ENCODE assay signal across 8 cellular contexts in the genomic region with DNA sequence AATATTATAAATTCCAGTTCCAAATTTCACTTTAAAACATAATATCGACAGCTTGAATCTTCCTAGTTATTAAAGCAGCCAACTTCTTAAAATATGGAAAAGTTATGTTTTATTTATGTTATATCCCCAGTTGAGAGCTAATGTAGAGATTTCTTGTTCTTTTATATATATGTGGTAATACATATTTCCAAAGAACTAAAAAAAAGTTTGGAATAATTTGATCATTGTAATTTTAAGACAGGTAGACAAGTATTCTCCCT. TPM values are rescaled to one million over a fixed set of nuclear protein-coding genes. Genes with fewer than 3 reads are reported as not detected.
DNase-seq lines count a peak whose midpoint lies in the region; ATAC-seq and TF ChIP-seq lines count a peak whose summit lies in the region.

No MANE protein-coding gene starts in this region.

- peaks cover 23% of the 10 kb centered on the region for H3K4me1 Mint-ChIP-seq in chondrocyte (ENCODE audit: low read depth)
- H3K4me1 Mint-ChIP-seq in naive B cell = peaks cover 14 to 17% (median 15%) of the 10 kb centered on the region in 3 donors

- H3K9ac ChIP-seq in KMS-11 = peak overlapping the region; percentile 51

- no peak for TF ChIP-seq CTCF in AG09309 (IDR thresholded peaks at IDR 0.05; ENCODE audit: control insufficient read depth, insufficient read depth, low read depth, low read length, missing control alignments)
- TF ChIP-seq CTCF in KMS-11 (conservative IDR thresholded peaks at IDR 0.05; ENCODE audit: low read depth, low read length) = no peak
- peak; percentile 40 for TF ChIP-seq CTCF in chondrocyte (IDR thresholded peaks at IDR 0.05)
- no peak for TF ChIP-seq CTCF in GM13977 (IDR thresholded peaks at IDR 0.05; ENCODE audit: extremely low read depth, insufficient read depth, missing control alignments)

- ATAC-seq in naive B cell (ENCODE audit: low read depth in 2 of 2) (no peak), HG03457 (IDR thresholded peaks at IDR 0.05; ENCODE audit: unreplicated experiment) (no peak)

- peak overlapping the region; percentile 50; the same call in 1 of the 2 replicates for H3K27ac ChIP-seq in KMS-11

- peak overlapping the region; percentile 98 for H3K4me3 Mint-ChIP-seq in chondrocyte (ENCODE audit: unreplicated experiment)
- H3K4me3 Mint-ChIP-seq in naive B cell = peak overlapping the region; percentile 88 to 100 (median 100)

- H3K27me3 ChIP-seq in KMS-11 (ENCODE audit: insufficient read depth, low read depth) = no peaks in the 10 kb centered on the region

- H3K27ac Mint-ChIP-seq in chondrocyte (ENCODE audit: unreplicated experiment) = peak overlapping the region; percentile 88
- peak overlapping the region in 4 of 6 donors; percentile 14 to 88 (median 72) for H3K27ac Mint-ChIP-seq in naive B cell

- H3K79me2 ChIP-seq in KMS-11 (ENCODE audit: insufficient read depth, low read depth) = no peaks in the 10 kb centered on the region

- H2AFZ ChIP-seq in KMS-11 (ENCODE audit: low read depth) = peak overlapping the region; percentile 74

- H3K36me3 ChIP-seq in KMS-11 (ENCODE audit: insufficient read depth) = no peaks in the 10 kb centered on the region

- H3K27me3 Mint-ChIP-seq in chondrocyte (ENCODE audit: low read depth) = no peaks in the 10 kb centered on the region
- peaks cover 38 to 61% (median 46%) of the 10 kb centered on the region in 3 donors for H3K27me3 Mint-ChIP-seq in naive B cell

- H4K20me1 ChIP-seq in KMS-11 (ENCODE audit: insufficient read depth) = no peaks in the 10 kb centered on the region; the same call in 1 of the 2 replicates

- H3K36me3 Mint-ChIP-seq in chondrocyte (ENCODE audit: low read depth) (no peaks in the 10 kb centered on the region), naive B cell (peaks cover 0 to 8% of the 10 kb centered on the region in 2 donors)

- H3K9me3 Mint-ChIP-seq in chondrocyte (ENCODE audit: low read depth) = no peaks in the 10 kb centered on the region
- peaks cover 0 to 2% (median 0%) of the 10 kb centered on the region in 7 donors for H3K9me3 Mint-ChIP-seq in naive B cell

- in situ Hi-C loops in GM13977 (cut with MboI; ENCODE audit: low pct_unique_long_range_greater_than_20kb, low sequenced_read_pairs, unreplicated experiment) = no loop called here

- peak overlapping the region; percentile 41 for H3K4me2 ChIP-seq in KMS-11

- peaks cover 35% of the 10 kb centered on the region for H3K4me1 ChIP-seq in KMS-11 (ENCODE audit: low read depth, poor library complexity, severe bottlenecking)

- DNase-seq in AG09309 (ENCODE audit: low read depth) (no peak), chondrocyte (ENCODE audit: low spot score) (no peak), naive B cell (no peak), GM13977 (ENCODE audit: low spot score) (no peak), NCI-H446 treated with DMSO at 0.1 percent for 48 hours (lab: John Stamatoyannopoulos, UW) (no peak), cerebellar cortex (ENCODE audit: low spot score) (no peak)

- H3K4me3 ChIP-seq in AG09309 (ENCODE audit: control insufficient read depth, low read depth, low read length) = peak overlapping the region; percentile 76
- H3K4me3 ChIP-seq in KMS-11 (IDR thresholded peaks at IDR 0.05; ENCODE audit: insufficient read depth, low read depth, low read length) = no peak overlapping the region

RNA-seq across cellular contexts. Expression of gene TBC1D4, which starts 0.8 kb away (rescaled TPM):
- 5.7 to 8.2 TPM (median 6.0 TPM) in 3 replicates for total RNA-seq in chondrocyte
- 1 to 10 TPM in 1 of 6 donors, under 1 TPM in 5; 0.10 to 1.4 (median 0.30) TPM for polyA plus RNA-seq in naive B cell (ENCODE audit: low read depth in 6 of 6)

RNA-seq across cellular contexts. Expression of gene COMMD6, which starts 54.9 kb away (rescaled TPM):
- 131 to 140 TPM (median 134 TPM) in 3 replicates for total RNA-seq in chondrocyte
- 100 to 1,000 TPM; 306 to 689 (median 571) TPM for polyA plus RNA-seq in naive B cell (ENCODE audit: low read depth in 6 of 6)
